Comparison of ENCODE assay signal across 11 cellular contexts in genomic region chr18:3265564-3266033, GRCh38. TPM values are rescaled to one million over a fixed set of nuclear protein-coding genes. Genes with fewer than 3 reads are reported as not detected.
DNase-seq lines count a peak whose midpoint lies in the region; ATAC-seq, FAIRE-seq and TF ChIP-seq lines count a peak whose summit lies in the region.
"Had no signal": no experiment of that assay in that cellular context is flagged by ENCODE, and none has a peak within 500 bp of the region (broad histone marks: within the 10 kb centered on the region; RNA-seq: fewer than 3 reads in every experiment).

No MANE protein-coding gene starts in this region.

- no peaks in the 10 kb centered on the region for H3K27me3 ChIP-seq in astrocyte (ENCODE audit: insufficient read depth, low read length)

- no peak for ATAC-seq in stimulated activated naive CD8-positive, alpha-beta T cell treated with anti-CD3 and anti-CD28 coated beads, Interleukin-15, Interleukin-2, amounts not matched to agents 100 U/mL and 50 U/mL, for 24 hours
- no peak for ATAC-seq in HG03159 (IDR thresholded peaks at IDR 0.05; ENCODE audit: unreplicated experiment)

- peak overlapping the region; percentile 60 for H3K27ac Mint-ChIP-seq in stimulated activated naive CD8-positive, alpha-beta T cell treated with anti-CD3 and anti-CD28 coated beads, Interleukin-15, Interleukin-2, amounts not matched to agents 100 ng/mL and 50 ng/mL, for 24 hours
- H3K27ac Mint-ChIP-seq in astrocyte (ENCODE audit: unreplicated experiment), result peak overlapping the region; percentile 75

- no peak overlapping the region for H3K9ac ChIP-seq in astrocyte (ENCODE audit: low read length)

- H3K4me3 ChIP-seq in astrocyte (ENCODE audit: insufficient read depth, low read depth, low read length), result no peak overlapping the region

- H3K27me3 Mint-ChIP-seq in stimulated activated naive CD8-positive, alpha-beta T cell treated with anti-CD3 and anti-CD28 coated beads, Interleukin-15, Interleukin-2, amounts not matched to agents 100 ng/mL and 50 ng/mL, for 24 hours, result no peaks in the 10 kb centered on the region
- no peaks in the 10 kb centered on the region for H3K27me3 Mint-ChIP-seq in astrocyte (ENCODE audit: low read depth, unreplicated experiment)

- peaks cover 81% of the 10 kb centered on the region for H4K20me1 ChIP-seq in astrocyte (ENCODE audit: insufficient read depth, low read length)

- no peaks in the 10 kb centered on the region for H3K36me3 ChIP-seq in astrocyte (ENCODE audit: insufficient read depth, low read length)

- peaks cover 53% of the 10 kb centered on the region for H3K4me1 ChIP-seq in astrocyte (ENCODE audit: insufficient read depth, low read length)

- H3K9me3 ChIP-seq in astrocyte (ENCODE audit: insufficient read depth, low read depth, low read length), result no peaks in the 10 kb centered on the region

- no peak overlapping the region for H2AFZ ChIP-seq in astrocyte (ENCODE audit: low read depth, low read length)

- H3K9me3 Mint-ChIP-seq in stimulated activated naive CD8-positive, alpha-beta T cell treated with anti-CD3 and anti-CD28 coated beads, Interleukin-15, Interleukin-2, amounts not matched to agents 100 ng/mL and 50 ng/mL, for 24 hours, result no peaks in the 10 kb centered on the region
- no peaks in the 10 kb centered on the region for H3K9me3 Mint-ChIP-seq in astrocyte (ENCODE audit: unreplicated experiment)

- peaks cover 82% of the 10 kb centered on the region for H3K4me1 Mint-ChIP-seq in stimulated activated naive CD8-positive, alpha-beta T cell treated with anti-CD3 and anti-CD28 coated beads, Interleukin-15, Interleukin-2, amounts not matched to agents 100 ng/mL and 50 ng/mL, for 24 hours (ENCODE audit: low read depth)
- H3K4me1 Mint-ChIP-seq in astrocyte (ENCODE audit: low read depth, unreplicated experiment), result peaks cover 57% of the 10 kb centered on the region

- H3K4me2 ChIP-seq in astrocyte (ENCODE audit: low read length), result peak overlapping the region; percentile 30

- no peak overlapping the region for H3K27ac ChIP-seq in astrocyte (ENCODE audit: low read depth, low read length)

- H3K79me2 ChIP-seq in astrocyte (ENCODE audit: insufficient read depth, low read length), result peaks cover 91% of the 10 kb centered on the region

- no peak for TF ChIP-seq CTCF in astrocyte (IDR thresholded peaks at IDR 0.05; ENCODE audit: insufficient read depth, low read depth, low read length)

- peaks cover 21% of the 10 kb centered on the region for H3K36me3 Mint-ChIP-seq in stimulated activated naive CD8-positive, alpha-beta T cell treated with anti-CD3 and anti-CD28 coated beads, Interleukin-15, Interleukin-2, amounts not matched to agents 100 ng/mL and 50 ng/mL, for 24 hours (ENCODE audit: low read depth)
- peaks cover 1% of the 10 kb centered on the region for H3K36me3 Mint-ChIP-seq in astrocyte (ENCODE audit: low read depth, unreplicated experiment)

- DNase-seq in stimulated activated naive CD8-positive, alpha-beta T cell treated with anti-CD3 and anti-CD28 coated beads, Interleukin-15, Interleukin-2, amounts not matched to agents 100 U/mL and 50 U/mL, for 24 hours, result no peak
- peak; percentile 56 for DNase-seq in astrocyte (ENCODE audit: low read depth)
- peak; percentile 31 for DNase-seq in left kidney (ENCODE audit: low read depth, low spot score)
- no peak for DNase-seq in hepatic stellate cell (ENCODE audit: low spot score)
- no peak for DNase-seq in NCI-H1436 (lab: John Stamatoyannopoulos, UW)
- DNase-seq in DMS79 treated with DMSO at 0.1 percent for 48 hours (lab: John Stamatoyannopoulos, UW), result no peak
- DNase-seq: aorta, NCI-H146 had no signal

- no peak for FAIRE-seq in astrocyte (lab: Jason Lieb, UNC)
- FAIRE-seq: islet of Langerhans had no signal

- peak overlapping the region; percentile 47 for H3K4me3 Mint-ChIP-seq in stimulated activated naive CD8-positive, alpha-beta T cell treated with anti-CD3 and anti-CD28 coated beads, Interleukin-15, Interleukin-2, amounts not matched to agents 100 ng/mL and 50 ng/mL, for 24 hours
- peak overlapping the region; percentile 74 for H3K4me3 Mint-ChIP-seq in astrocyte (ENCODE audit: unreplicated experiment)

RNA-seq across cellular contexts. Expression of gene MYL12B, which starts 3.7 kb away (rescaled TPM):
- total RNA-seq in astrocyte, result 374 and 433 TPM in 2 replicates

RNA-seq across cellular contexts. Expression of gene MYL12A, which starts 18.0 kb away (rescaled TPM):
- total RNA-seq in astrocyte, result 659 and 682 TPM in 2 replicates

RNA-seq across cellular contexts. Expression of gene MYOM1, which starts 45.8 kb away (rescaled TPM):
- 0.57 and 0.94 TPM in 2 replicates for total RNA-seq in astrocyte

Comparison
In these comparisons a context has a peak if more than half of its experiments do, and no peak if none do; other contexts are left out.
1. DNase-seq: peak in astrocyte (single experiment) and left kidney (single experiment); none in stimulated activated naive CD8-positive, alpha-beta T cell treated with anti-CD3 and anti-CD28 coated beads, Interleukin-15, Interleukin-2, amounts not matched to agents 100 U/mL and 50 U/mL, for 24 hours (single experiment), hepatic stellate cell (single experiment), NCI-H1436 (single experiment) and DMS79 treated with DMSO at 0.1 percent for 48 hours (single experiment).